In the genomic region with DNA sequence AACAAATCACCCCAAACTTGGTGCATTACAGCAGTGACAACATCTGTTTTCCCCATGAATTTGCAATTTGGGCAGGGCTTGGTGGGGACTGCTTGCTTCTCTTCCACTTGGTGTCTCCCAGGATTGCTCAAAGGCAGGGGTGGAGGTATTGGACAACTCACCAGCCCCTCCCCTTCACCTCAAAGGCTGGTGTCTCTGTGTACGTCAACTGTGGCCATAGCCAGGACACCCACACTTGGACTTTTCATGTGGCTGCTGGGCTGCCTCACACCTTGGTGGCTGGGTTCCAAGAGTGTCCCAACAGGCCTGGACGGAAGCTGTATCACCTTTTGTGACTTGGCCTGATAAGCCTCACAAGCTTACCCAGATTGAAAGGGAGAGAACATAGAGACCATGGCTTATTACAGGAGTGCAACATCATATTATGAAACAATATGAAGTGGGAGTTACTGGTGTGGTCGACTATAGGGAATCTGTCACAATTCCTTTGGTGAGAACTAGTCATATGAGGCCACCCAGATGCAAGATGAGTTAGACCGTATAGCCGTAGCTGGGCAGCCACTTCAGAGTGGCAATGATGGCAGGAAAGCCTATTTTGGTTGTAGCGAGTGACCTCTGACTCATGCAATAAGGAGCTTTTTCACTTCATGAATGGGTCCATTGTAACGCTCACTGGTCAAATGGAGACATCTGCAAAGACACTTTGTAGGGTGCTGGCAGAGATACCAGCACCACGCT, we compare ENCODE assay signal across 22 cellular contexts.
DNase-seq lines count a peak whose midpoint lies in the region; ATAC-seq, FAIRE-seq and TF ChIP-seq lines count a peak whose summit lies in the region.
"Had no signal": no experiment of that assay in that cellular context is flagged by ENCODE, and none has a peak within 500 bp of the region (broad histone marks: within the 10 kb centered on the region; RNA-seq: fewer than 3 reads in every experiment).

No MANE protein-coding gene starts in this region.

- H3K4me3 ChIP-seq in HepG2 (replicated peaks in 1 of 3; ENCODE audit: insufficient read depth in 1 of 3, low read depth in 2 of 3, low read length in 3 of 3) (peak overlapping the region in 2 of 3 experiments; percentile 17 to 38; a peak in 2 of 6 replicates), upper lobe of right lung (no peak overlapping the region)
- H3K4me3 ChIP-seq: K562, Peyer's patch had no signal

- no peak for ATAC-seq in WTC11
- ATAC-seq in HepG2 = peak; percentile 81
- peak; percentile 56 for ATAC-seq in upper lobe of right lung
- no peak for ATAC-seq in HG03439 (IDR thresholded peaks at IDR 0.05; ENCODE audit: unreplicated experiment)
- ATAC-seq: K562; left ventricle myocardium superior; sciatic nerve; stimulated activated naive B cell treated with anti-CD40 and anti-IgM and Interleukin-4, amounts not matched to agents 10 μg/mL and 1 μg/mL and 100 μg/mL, for 72 hours had no signal

- no peaks in the 10 kb centered on the region for H4K20me1 ChIP-seq in HepG2 (ENCODE audit: insufficient read depth, low read length)

- H3K36me3 ChIP-seq in HepG2 (replicated peaks in 1 of 2; ENCODE audit: control insufficient read depth in 1 of 2, insufficient read depth in 2 of 2, low read length in 2 of 2) (no peaks in the 10 kb centered on the region), upper lobe of right lung (no peaks in the 10 kb centered on the region)
- H3K36me3 ChIP-seq: Peyer's patch had no signal

- no peaks in the 10 kb centered on the region for H3K79me2 ChIP-seq in HepG2 (ENCODE audit: insufficient read depth, low read length)

- 0 out of 2 replicates have a peak, but pooled peaks cover 4% of the 10 kb centered on the region for H3K9me3 ChIP-seq in HepG2 (ENCODE audit: low read length)
- H3K9me3 ChIP-seq in upper lobe of right lung = no peaks in the 10 kb centered on the region
- H3K9me3 ChIP-seq: Peyer's patch had no signal

- no peaks in the 10 kb centered on the region for H3K27me3 Mint-ChIP-seq in activated naive CD8-positive, alpha-beta T cell
- H3K27me3 Mint-ChIP-seq in activated naive CD8-positive, alpha-beta T cell treated with anti-CD3 and anti-CD28 coated beads for 36 hours = no peaks in the 10 kb centered on the region
- H3K27me3 Mint-ChIP-seq in WTC11 (ENCODE audit: low read depth) = no peaks in the 10 kb centered on the region

- H3K27ac ChIP-seq in HepG2 (ENCODE audit: extremely low read length, insufficient read depth, low read length) (peak overlapping the region; percentile 47), upper lobe of right lung (no peak overlapping the region)
- H3K27ac ChIP-seq: Peyer's patch had no signal

- H3K4me1 ChIP-seq in HepG2 (ENCODE audit: insufficient read depth, low read length) (peaks cover 39% of the 10 kb centered on the region), upper lobe of right lung (no peaks in the 10 kb centered on the region)
- H3K4me1 ChIP-seq: Peyer's patch had no signal

- TF ChIP-seq RAD21 in HepG2 (CRISPR knock-in tag; IDR thresholded peaks at IDR 0.05) = no peak

- in situ Hi-C loops in HepG2 (cut with HindIII; ENCODE audit: extremely low pct_ligation_motif_present, low pct_unique_long_range_greater_than_20kb) = no loop called here

- BruUV-seq in HepG2 (replicated peaks; lab: Mats Ljungman, UMichigan) = no TSS peak

- TF ChIP-seq EP300 in HepG2 (IDR thresholded peaks at IDR 0.05; ENCODE audit: low read depth in 2 of 2, low read length in 2 of 2) (peak in 1 of 2 experiments; percentile 2; a peak in 1 of 4 replicates), HepG2 (CRISPR knock-in tag; IDR thresholded peaks at IDR 0.05; ENCODE audit: borderline replicate concordance) (no peak)

- TF ChIP-seq CTCF in WTC11 (IDR thresholded peaks at IDR 0.05) (no peak), HepG2 (CRISPR knock-in tag; IDR thresholded peaks at IDR 0.05) (no peak), upper lobe of right lung (IDR thresholded peaks at IDR 0.05) (no peak)

- H3K9me3 Mint-ChIP-seq in activated naive CD8-positive, alpha-beta T cell (ENCODE audit: low read depth) = peaks cover 3% of the 10 kb centered on the region
- peaks cover 9% of the 10 kb centered on the region for H3K9me3 Mint-ChIP-seq in activated naive CD8-positive, alpha-beta T cell treated with anti-CD3 and anti-CD28 coated beads for 36 hours
- peaks cover 21% of the 10 kb centered on the region for H3K9me3 Mint-ChIP-seq in WTC11

- peak overlapping the region; percentile 47 for H3K9ac ChIP-seq in HepG2 (ENCODE audit: insufficient read depth, low read depth, low read length)

- CTCF ChIA-PET in WTC11 (lab: Charles Lee) (interaction anchor here (1.0 to 1.1 kb wide), 2 partner anchors 30 to 137 kb away, joined by 4 read pairs; no protein-coding TSS in a partner anchor), HepG2 (lab: Yijun Ruan, JAX; ENCODE audit: low intra/inter-chr PET ratio, low total read pairs) (no interaction called here)

- no peak for DNase-seq in activated naive CD8-positive, alpha-beta T cell treated with anti-CD3 and anti-CD28 coated beads for 36 hours
- DNase-seq in WTC11 (ENCODE audit: low spot score) = no peak
- peak; percentile 83 for DNase-seq in HepG2 (ENCODE audit: low spot score)
- DNase-seq in upper lobe of right lung = no peak
- DNase-seq in NCI-H2107 (lab: John Stamatoyannopoulos, UW) = no peak
- no peak for DNase-seq in GDM1 (lab: John Stamatoyannopoulos, UW)
- DNase-seq: ACHN; activated CD4-positive, alpha-beta T cell treated with anti-CD3 and anti-CD28 coated beads, Interleukin-2, amount 50 U/mL, for 1 hour; dermis blood vessel endothelial cell; DMS 273 treated with DMSO at 0.1 percent for 48 hours; GOT3; left ventricle myocardium superior; NCI-H187 treated with DMSO at 0.1 percent for 48 hours; NCI-H510A; nephron progenitor cell; Peyer's patch; stimulated activated naive B cell treated with anti-CD40 and anti-IgM and Interleukin-4, amounts not matched to agents 10 μg/mL and 1 μg/mL and 100 μg/mL, for 72 hours had no signal

- peak overlapping the region; percentile 58 for H3K27ac Mint-ChIP-seq in activated naive CD8-positive, alpha-beta T cell
- H3K27ac Mint-ChIP-seq in activated naive CD8-positive, alpha-beta T cell treated with anti-CD3 and anti-CD28 coated beads for 36 hours = no peak overlapping the region
- no peak overlapping the region for H3K27ac Mint-ChIP-seq in WTC11
- H3K27ac Mint-ChIP-seq: nephron progenitor cell; stimulated activated naive B cell treated with anti-CD40 and anti-IgM and Interleukin-4, amounts not matched to agents 10 μg/mL and 1 μg/mL and 100 μg/mL, for 72 hours; T-helper 2 cell treated with Interferon-gamma antibody and Interleukin-4, amounts not matched to agents 5 μg/mL and 100 μg/mL, for 36 hours had no signal

- H3K27me3 ChIP-seq in HepG2 (ENCODE audit: control insufficient read depth in 1 of 2, insufficient read depth in 2 of 2, low read length in 2 of 2) (no peaks in the 10 kb centered on the region), upper lobe of right lung (no peaks in the 10 kb centered on the region)
- H3K27me3 ChIP-seq: Peyer's patch had no signal

- peak; percentile 87 for FAIRE-seq in HepG2 (lab: Jason Lieb, UNC)
- FAIRE-seq: K562 had no signal

- peak overlapping the region; percentile 28 for H2AFZ ChIP-seq in HepG2 (ENCODE audit: low read length)

- H3K4me2 ChIP-seq in HepG2 (ENCODE audit: low read depth, low read length) = peak overlapping the region; percentile 83

- TF ChIP-seq POLR2A in HepG2 (IDR thresholded peaks at IDR 0.05; ENCODE audit: insufficient read depth in 1 of 2, low read depth in 2 of 2, low read length in 2 of 2) = no peak

- intact Hi-C loops in HepG2 (cut with micrococcal nuclease; ENCODE audit: unreplicated experiment) = no loop called here
- intact Hi-C loops in upper lobe of right lung (cut with DNase I) = no loop called here

- POLR2A ChIA-PET in WTC11 (lab: Charles Lee) = no interaction called here
- POLR2A ChIA-PET in HepG2 (lab: Yijun Ruan, JAX) = interaction anchor here (1.1 to 1.6 kb wide), 3 partner anchors 9 to 51 kb away, joined by 4 to 8 read pairs (median 4); no protein-coding TSS in a partner anchor

- peaks cover 49% of the 10 kb centered on the region for H3K4me1 Mint-ChIP-seq in activated naive CD8-positive, alpha-beta T cell (ENCODE audit: low read depth)
- H3K4me1 Mint-ChIP-seq in activated naive CD8-positive, alpha-beta T cell treated with anti-CD3 and anti-CD28 coated beads for 36 hours = peaks cover 40% of the 10 kb centered on the region
- H3K4me1 Mint-ChIP-seq in WTC11 = no peaks in the 10 kb centered on the region

- WGBS in HepG2 (ENCODE audit: low lambda C conversion rate) = 1% methylated on average over 8 of the region's 8 CpGs

- no peak overlapping the region for H3K4me3 Mint-ChIP-seq in activated naive CD8-positive, alpha-beta T cell
- H3K4me3 Mint-ChIP-seq in activated naive CD8-positive, alpha-beta T cell treated with anti-CD3 and anti-CD28 coated beads for 36 hours = no peak overlapping the region
- H3K4me3 Mint-ChIP-seq in WTC11 = no peak overlapping the region
- H3K4me3 Mint-ChIP-seq: nephron progenitor cell; stimulated activated naive B cell treated with anti-CD40 and anti-IgM and Interleukin-4, amounts not matched to agents 10 μg/mL and 1 μg/mL and 100 μg/mL, for 72 hours; T-helper 2 cell treated with Interferon-gamma antibody and Interleukin-4, amounts not matched to agents 5 μg/mL and 100 μg/mL, for 36 hours had no signal

- peaks cover 2% of the 10 kb centered on the region for H3K36me3 Mint-ChIP-seq in activated naive CD8-positive, alpha-beta T cell
- H3K36me3 Mint-ChIP-seq in activated naive CD8-positive, alpha-beta T cell treated with anti-CD3 and anti-CD28 coated beads for 36 hours = peaks cover 3% of the 10 kb centered on the region
- no peaks in the 10 kb centered on the region for H3K36me3 Mint-ChIP-seq in WTC11

TF ChIP-seq in WTC11, 78 proteins besides CTCF, POLR2A, EP300 and RAD21 (continues in another document):
- TF ChIP-seq GABPB1 (CRISPR knock-in tag; IDR thresholded peaks at IDR 0.05) (peak; percentile 58; the same call in 1 of the 2 replicates), CBFB (CRISPR knock-in tag; IDR thresholded peaks at IDR 0.05; ENCODE audit: low read depth) (no peak), OVOL2 (CRISPR knock-in tag; IDR thresholded peaks at IDR 0.05; ENCODE audit: borderline replicate concordance) (no peak)

Comparison
In these comparisons a context has a peak if more than half of its experiments do, and no peak if none do; other contexts are left out.
1. ATAC-seq: peak in HepG2 (single experiment) and upper lobe of right lung (single experiment); none in WTC11 (single experiment) and HG03439 (single experiment).